In genomic region chr10:100825946-100826660, GRCh38 we compare ENCODE assay signal across 11 cellular contexts.
DNase-seq lines count a peak whose midpoint lies in the region; ATAC-seq and TF ChIP-seq lines count a peak whose summit lies in the region.
"Had no signal": no experiment of that assay in that cellular context is flagged by ENCODE, and none has a peak within 500 bp of the region (broad histone marks: within the 10 kb centered on the region; RNA-seq: fewer than 3 reads in every experiment).

No MANE protein-coding gene starts in this region.

- H3K4me3 Mint-ChIP-seq in activated naive CD4-positive, alpha-beta T cell treated with anti-CD3 and anti-CD28 coated beads, Interleukin-2, amount 50 U/mL, for 24 hours = peak overlapping the region; percentile 20
- H3K4me3 Mint-ChIP-seq in immature natural killer cell (peak overlapping the region in 3 of 5 donors; percentile 3 to 32 (median 15)), type B pancreatic cell (peak overlapping the region; percentile 78)
- H3K4me3 Mint-ChIP-seq: activated CD4-positive, alpha-beta T cell treated with anti-CD3 and anti-CD28 coated beads, Interleukin-2, amount 10 ng/mL, durations not matched to agents 7 days and 5 days had no signal

- no peak for TF ChIP-seq CTCF in type B pancreatic cell (conservative IDR thresholded peaks at IDR 0.05)

- no peak for ATAC-seq in GM19351 (IDR thresholded peaks at IDR 0.05; ENCODE audit: unreplicated experiment)

- H3K4me1 Mint-ChIP-seq in activated naive CD4-positive, alpha-beta T cell treated with anti-CD3 and anti-CD28 coated beads, Interleukin-2, amount 50 U/mL, for 24 hours = peaks cover 32% of the 10 kb centered on the region
- peaks cover 30 to 35% of the 10 kb centered on the region in 2 donors for H3K4me1 Mint-ChIP-seq in immature natural killer cell
- peaks cover 14% of the 10 kb centered on the region for H3K4me1 Mint-ChIP-seq in type B pancreatic cell (ENCODE audit: unreplicated experiment)

- no peak overlapping the region for H3K27ac Mint-ChIP-seq in activated naive CD4-positive, alpha-beta T cell treated with anti-CD3 and anti-CD28 coated beads, Interleukin-2, amount 50 U/mL, for 24 hours
- H3K27ac Mint-ChIP-seq in immature natural killer cell (no peak overlapping the region), type B pancreatic cell (no peak overlapping the region)
- H3K27ac Mint-ChIP-seq: activated CD4-positive, alpha-beta T cell treated with anti-CD3 and anti-CD28 coated beads, Interleukin-2, amount 10 ng/mL, durations not matched to agents 7 days and 5 days had no signal

- no peaks in the 10 kb centered on the region for H3K36me3 Mint-ChIP-seq in activated naive CD4-positive, alpha-beta T cell treated with anti-CD3 and anti-CD28 coated beads, Interleukin-2, amount 50 U/mL, for 24 hours
- H3K36me3 Mint-ChIP-seq in immature natural killer cell (no peaks in the 10 kb centered on the region), type B pancreatic cell (no peaks in the 10 kb centered on the region)

- no peaks in the 10 kb centered on the region for H3K9me3 Mint-ChIP-seq in activated naive CD4-positive, alpha-beta T cell treated with anti-CD3 and anti-CD28 coated beads, Interleukin-2, amount 50 U/mL, for 24 hours
- H3K9me3 Mint-ChIP-seq in immature natural killer cell (peaks cover 0 to 1% (median 0%) of the 10 kb centered on the region in 6 donors), type B pancreatic cell (no peaks in the 10 kb centered on the region)
- H3K9me3 Mint-ChIP-seq: activated CD4-positive, alpha-beta T cell treated with anti-CD3 and anti-CD28 coated beads, Interleukin-2, amount 10 ng/mL, durations not matched to agents 7 days and 5 days had no signal

- peaks cover 61% of the 10 kb centered on the region for H3K27me3 Mint-ChIP-seq in activated naive CD4-positive, alpha-beta T cell treated with anti-CD3 and anti-CD28 coated beads, Interleukin-2, amount 50 U/mL, for 24 hours
- H3K27me3 Mint-ChIP-seq in immature natural killer cell (ENCODE audit: low read depth in 3 of 3) (peaks cover 23 to 52% (median 41%) of the 10 kb centered on the region in 3 donors), type B pancreatic cell (peaks cover 78% of the 10 kb centered on the region)

- no peak for DNase-seq in activated naive CD4-positive, alpha-beta T cell treated with Interleukin-2 at 50 U/mL for 16 hours
- DNase-seq in NOMO-1 treated with DMSO at 0.1 percent for 48 hours (lab: John Stamatoyannopoulos, UW; ENCODE audit: unreplicated experiment) (peak; percentile 69), immature natural killer cell (no peak), type B pancreatic cell (ENCODE audit: extremely low spot score, unreplicated experiment) (no peak), SHP77 (lab: John Stamatoyannopoulos, UW) (no peak)
- DNase-seq in stimulated activated CD4-positive, alpha-beta T cell treated with anti-CD3 and anti-CD28 coated beads, Interleukin-4, amount 100 ng/mL, for 4 hours = no peak
- DNase-seq: activated CD4-positive, alpha-beta T cell treated with anti-CD3 and anti-CD28 coated beads, Interleukin-2, amount 10 ng/mL, durations not matched to agents 7 days and 5 days; C1 segment of cervical spinal cord; MG63 had no signal

Comparison
In these comparisons a context has a peak if more than half of its experiments do, and no peak if none do; other contexts are left out.
1. H3K4me3 Mint-ChIP-seq: peak in every context shown above with its lines; median percentile 78 in type B pancreatic cell; 20 in activated naive CD4-positive, alpha-beta T cell treated with anti-CD3 and anti-CD28 coated beads, Interleukin-2, amount 50 U/mL, for 24 hours; 15 in immature natural killer cell.